Comparison of ENCODE assay signal across 12 cellular contexts in genomic region chr5:92552206-92553160, GRCh38.
DNase-seq lines count a peak whose midpoint lies in the region; ATAC-seq, FAIRE-seq and TF ChIP-seq lines count a peak whose summit lies in the region.
"Had no signal": no experiment of that assay in that cellular context is flagged by ENCODE, and none has a peak within 500 bp of the region (broad histone marks: within the 10 kb centered on the region; RNA-seq: fewer than 3 reads in every experiment).

No MANE protein-coding gene starts in this region.

- peak; percentile 92 for ATAC-seq in sciatic nerve
- no peak for ATAC-seq in GM18868 (IDR thresholded peaks at IDR 0.05; ENCODE audit: unreplicated experiment)

- DNase-seq in DMS153 (lab: John Stamatoyannopoulos, UW) (peak; percentile 42), DMS153 treated with DMSO at 0.1 percent for 48 hours (lab: John Stamatoyannopoulos, UW; ENCODE audit: unreplicated experiment) (no peak), NCI-H446 treated with DMSO at 0.1 percent for 48 hours (lab: John Stamatoyannopoulos, UW) (peak; percentile 12), dermis blood vessel endothelial cell (peak; percentile 35), sciatic nerve (ENCODE audit: low spot score) (no peak), GM10266 (ENCODE audit: extremely low spot score) (no peak), frontal cortex (ENCODE audit: low spot score in 2 of 2) (no peak)
- DNase-seq: ACHN; activated naive CD4-positive, alpha-beta T cell treated with anti-CD3 and anti-CD28 coated beads for 36 hours; midbrain; NCI-H526 had no signal

- no peak for TF ChIP-seq CTCF in GM10266 (IDR thresholded peaks at IDR 0.05; ENCODE audit: control insufficient read depth, insufficient read depth, low read depth, missing control alignments)

- intact Hi-C loops in sciatic nerve (cut with DNase I): no loop called here

- FAIRE-seq in frontal cortex (lab: Jason Lieb, UNC): no peak

Comparison
In these comparisons a context has a peak if more than half of its experiments do, and no peak if none do; other contexts are left out.
1. DNase-seq: peak in DMS153 (single experiment), NCI-H446 treated with DMSO at 0.1 percent for 48 hours (single experiment) and dermis blood vessel endothelial cell (single experiment); none in DMS153 treated with DMSO at 0.1 percent for 48 hours (single experiment), sciatic nerve (single experiment), GM10266 (single experiment) and frontal cortex (0 of 2).